Comparison of ENCODE assay signal across 7 cellular contexts in genomic region chr1:235502601-235503332, GRCh38. TPM values are rescaled to one million over a fixed set of nuclear protein-coding genes. Genes with fewer than 3 reads are reported as not detected.
A peak's percentile ranks its signal among the peaks of the same experiment; 100 is the strongest.
DNase-seq lines count a peak whose midpoint lies in the region; ATAC-seq and TF ChIP-seq lines count a peak whose summit lies in the region.

No MANE protein-coding gene starts in this region.

- peak overlapping the region; percentile 92 for H3K4me3 ChIP-seq in GM12875 (ENCODE audit: low read depth, low read length)

- DNase-seq in NCI-H69 (lab: John Stamatoyannopoulos, UW): peak; percentile 39
- peak; percentile 50 for DNase-seq in dedifferentiated amniotic fluid mesenchymal stem cell (ENCODE audit: extremely low spot score)
- DNase-seq in myocyte (ENCODE audit: low read depth): peak; percentile 58
- no peak for DNase-seq in NCI-H748 treated with DMSO at 0.1 percent for 48 hours (lab: John Stamatoyannopoulos, UW)
- no peak for DNase-seq in AG20443 (ENCODE audit: low spot score)

- no peak for ATAC-seq in HG02642 (IDR thresholded peaks at IDR 0.05; ENCODE audit: poor library complexity, unreplicated experiment)

- TF ChIP-seq CTCF in GM12875 (IDR thresholded peaks at IDR 0.05; ENCODE audit: borderline replicate concordance, insufficient read depth, low read depth, low read length): no peak

RNA-seq across cellular contexts. Expression of gene B3GALNT2, which starts 1.5 kb away (rescaled TPM):
- total RNA-seq in myocyte: 28.2 and 33.2 TPM in 2 replicates
- polyA plus RNA-seq in myocyte (2012): 16.9 TPM

Comparison
In these comparisons a context has a peak if more than half of its experiments do, and no peak if none do; other contexts are left out.
1. DNase-seq: peak in NCI-H69 (single experiment), dedifferentiated amniotic fluid mesenchymal stem cell (single experiment) and myocyte (single experiment); none in NCI-H748 treated with DMSO at 0.1 percent for 48 hours (single experiment) and AG20443 (single experiment).